1 cellular context compared by ENCODE assay signal in genomic region chr3:50341537-50341936, GRCh38.
TF ChIP-seq lines count a peak whose summit lies in the region.

No MANE protein-coding gene starts in this region.

TF ChIP-seq in HepG2, 621 proteins besides CTCF, POLR2A, EP300 and RAD21:
- TF ChIP-seq HMGA1 (CRISPR knock-in tag; conservative IDR thresholded peaks at IDR 0.05) (no peak), THAP8 (CRISPR knock-in tag; IDR thresholded peaks at IDR 0.05; ENCODE audit: borderline replicate concordance) (no peak), HCFC1 (IDR thresholded peaks at IDR 0.05; ENCODE audit: low read depth, low read length) (no peak), SMARCC2 (IDR thresholded peaks at IDR 0.05) (no peak), ZNF317 (CRISPR knock-in tag; IDR thresholded peaks at IDR 0.05) (no peak), ONECUT2 (CRISPR knock-in tag; IDR thresholded peaks at IDR 0.05) (no peak), NR0B2 (CRISPR knock-in tag; IDR thresholded peaks at IDR 0.05) (no peak), AGO2 (optimal IDR thresholded peaks at IDR 0.05; ENCODE audit: low read depth, low read length) (no peak), PHF8 (CRISPR knock-in tag; IDR thresholded peaks at IDR 0.05) (no peak), CERS6 (CRISPR knock-in tag; IDR thresholded peaks at IDR 0.05) (no peak)
